In genomic region chr22:24266495-24266894, GRCh38 we compare ENCODE assay signal across 2 cellular contexts. TPM values are rescaled to one million over a fixed set of nuclear protein-coding genes. Genes with fewer than 3 reads are reported as not detected.
"Had no signal": no experiment of that assay in that cellular context is flagged by ENCODE, and none has a peak within 500 bp of the region (broad histone marks: within the 10 kb centered on the region; RNA-seq: fewer than 3 reads in every experiment).

No MANE protein-coding gene starts in this region.

RNA-seq across cellular contexts. Expression of gene GGT5, which starts 21.6 kb away (rescaled TPM):
- total RNA-seq: foreskin keratinocyte had no signal
- polyA plus RNA-seq: foreskin keratinocyte, immature natural killer cell had no signal
